Comparison of ENCODE assay signal across 20 cellular contexts in the genomic region with DNA sequence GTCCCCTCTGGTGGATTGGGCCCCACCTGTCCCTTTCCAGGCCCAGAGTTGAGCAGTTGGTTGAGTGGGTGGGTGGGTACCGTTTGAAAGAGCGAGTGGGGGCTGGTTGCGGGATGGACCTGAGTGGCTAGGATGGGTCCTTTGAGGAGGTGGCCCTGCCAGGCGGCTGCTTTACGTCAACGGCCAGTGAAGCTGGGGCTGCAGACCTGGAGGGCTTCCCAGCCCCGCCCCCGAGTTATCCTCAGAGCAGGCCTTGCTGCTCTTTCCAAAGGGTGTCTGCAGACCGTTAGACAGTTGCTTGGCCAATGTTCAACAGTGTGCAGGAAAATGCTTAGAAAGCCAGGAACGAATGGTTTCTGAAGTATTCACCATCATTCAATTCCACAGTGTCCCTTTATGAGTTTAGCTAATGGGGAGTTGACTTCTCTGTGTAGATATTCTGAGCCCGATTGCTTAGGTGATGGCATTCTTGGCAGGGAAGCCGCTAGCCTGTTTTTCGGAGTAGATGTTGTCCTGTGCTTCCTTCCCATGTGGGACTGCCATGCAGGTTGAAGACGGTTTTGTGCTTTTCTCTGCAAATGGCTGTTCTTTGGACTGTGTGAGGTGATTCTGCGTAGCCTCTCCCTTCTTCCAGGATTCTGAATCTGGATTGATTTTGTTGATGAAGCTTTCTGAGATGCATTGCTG. TPM values are rescaled to one million over a fixed set of nuclear protein-coding genes. Genes with fewer than 3 reads are reported as not detected.
DNase-seq lines count a peak whose midpoint lies in the region; ATAC-seq and TF ChIP-seq lines count a peak whose summit lies in the region.
"Had no signal": no experiment of that assay in that cellular context is flagged by ENCODE, and none has a peak within 500 bp of the region (broad histone marks: within the 10 kb centered on the region; RNA-seq: fewer than 3 reads in every experiment).

No MANE protein-coding gene starts in this region.

- no peaks in the 10 kb centered on the region for H3K27me3 Mint-ChIP-seq in chondrocyte (ENCODE audit: low read depth)
- no peaks in the 10 kb centered on the region for H3K27me3 Mint-ChIP-seq in activated naive CD4-positive, alpha-beta T cell treated with anti-CD3 and anti-CD28 coated beads for 36 hours (ENCODE audit: low read depth)
- H3K27me3 Mint-ChIP-seq: brain had no signal

- no peaks in the 10 kb centered on the region for H4K20me1 ChIP-seq in hepatocyte (ENCODE audit: insufficient read depth, poor library complexity, severe bottlenecking)

- H3K36me3 ChIP-seq in hepatocyte (replicated peaks; ENCODE audit: insufficient read depth, low read depth) (no peaks in the 10 kb centered on the region), stomach (no peaks in the 10 kb centered on the region)
- H3K36me3 ChIP-seq: thoracic aorta had no signal

- no peak overlapping the region for H3K4me3 Mint-ChIP-seq in chondrocyte (ENCODE audit: unreplicated experiment)
- H3K4me3 Mint-ChIP-seq in activated naive CD4-positive, alpha-beta T cell treated with anti-CD3 and anti-CD28 coated beads for 36 hours, result no peak overlapping the region
- H3K4me3 Mint-ChIP-seq: activated naive CD4-positive, alpha-beta T cell treated with anti-CD3 and anti-CD28 coated beads, Interleukin-2, amount 10 ng/mL, durations not matched to agents 7 days and 5 days; brain; T-helper 1 cell treated with Interleukin-12 subunit alpha and Interleukin-12 subunit beta and Interleukin-4 antibody, amounts not matched to agents 30 μg/mL and 1 μg/mL, for 36 hours; WTC11 had no signal

- H3K9me2 ChIP-seq in hepatocyte (replicated peaks; ENCODE audit: insufficient read depth), result no peaks in the 10 kb centered on the region

- intact Hi-C loops in stomach (cut with DNase I; ENCODE audit: low total_unique reads), result loop anchor here (5.0 kb wide), 1 partner anchor 213 kb away; no protein-coding TSS in a partner anchor
- intact Hi-C loops in activated naive CD4-positive, alpha-beta T cell treated with anti-CD3 and anti-CD28 coated beads for 36 hours (cut with micrococcal nuclease), result no loop called here

- H3K4me1 ChIP-seq in hepatocyte (ENCODE audit: insufficient read depth) (peaks cover 48% of the 10 kb centered on the region), stomach (peaks cover 15 to 90% (median 58%) of the 10 kb centered on the region in 4 donors)

- CTCF ChIA-PET in activated naive CD4-positive, alpha-beta T cell treated with anti-CD3 and anti-CD28 coated beads for 36 hours (lab: Charles Lee), result interaction anchor here (0.8 to 1.7 kb wide), 2 partner anchors 10 to 48 kb away, joined by 3 to 5 read pairs; no protein-coding TSS in a partner anchor

- H3K27me3 ChIP-seq in hepatocyte (no peaks in the 10 kb centered on the region), stomach (no peaks in the 10 kb centered on the region)

- no peak overlapping the region for H3K4me2 ChIP-seq in hepatocyte

- no peaks in the 10 kb centered on the region for H3K9me3 Mint-ChIP-seq in chondrocyte (ENCODE audit: low read depth)
- H3K9me3 Mint-ChIP-seq in activated naive CD4-positive, alpha-beta T cell treated with anti-CD3 and anti-CD28 coated beads for 36 hours, result no peaks in the 10 kb centered on the region
- H3K9me3 Mint-ChIP-seq: activated naive CD4-positive, alpha-beta T cell treated with anti-CD3 and anti-CD28 coated beads, Interleukin-2, amount 10 ng/mL, durations not matched to agents 7 days and 5 days; brain; T-helper 1 cell treated with Interleukin-12 subunit alpha and Interleukin-12 subunit beta and Interleukin-4 antibody, amounts not matched to agents 30 μg/mL and 1 μg/mL, for 36 hours; WTC11 had no signal

- no peak for TF ChIP-seq CTCF in chondrocyte (IDR thresholded peaks at IDR 0.05)
- no peak for TF ChIP-seq CTCF in hepatocyte (IDR thresholded peaks at IDR 0.05; ENCODE audit: poor library complexity)
- no peak for TF ChIP-seq CTCF in stomach (IDR thresholded peaks at IDR 0.05)

- no peak overlapping the region for H2AFZ ChIP-seq in hepatocyte
- H2AFZ ChIP-seq: GM23248 had no signal

- H3K27ac ChIP-seq in hepatocyte (peak overlapping the region; percentile 40), stomach (peak overlapping the region in 3 of 5 donors; percentile 52 to 74 (median 73))
- H3K27ac ChIP-seq: GM23248, skin epidermis had no signal

- no peak overlapping the region for H3K4me3 ChIP-seq in hepatocyte
- H3K4me3 ChIP-seq in stomach, result no peak overlapping the region
- H3K4me3 ChIP-seq: GM23248, skin epidermis, thoracic aorta had no signal

- 81% methylated on average over 14 of the region's 15 CpGs for WGBS in hepatocyte (ENCODE audit: low lambda C conversion rate, missing lambda C conversion rate)
- 76 to 86% (median 81%) methylated on average over 15 of the region's 15 CpGs for WGBS in stomach, 5 donors

- no peak for TF ChIP-seq POLR2A in stomach (IDR thresholded peaks at IDR 0.05)

- no peaks in the 10 kb centered on the region for H3K9me3 ChIP-seq in hepatocyte (ENCODE audit: low read depth)
- H3K9me3 ChIP-seq in stomach, result no peaks in the 10 kb centered on the region
- H3K9me3 ChIP-seq: thoracic aorta had no signal

- no peaks in the 10 kb centered on the region for H3K36me3 Mint-ChIP-seq in chondrocyte (ENCODE audit: low read depth)
- no peaks in the 10 kb centered on the region for H3K36me3 Mint-ChIP-seq in activated naive CD4-positive, alpha-beta T cell treated with anti-CD3 and anti-CD28 coated beads for 36 hours (ENCODE audit: low read depth)
- H3K36me3 Mint-ChIP-seq: activated naive CD4-positive, alpha-beta T cell treated with anti-CD3 and anti-CD28 coated beads, Interleukin-2, amount 10 ng/mL, durations not matched to agents 7 days and 5 days; brain; WTC11 had no signal

- peaks cover 85% of the 10 kb centered on the region for H3K4me1 Mint-ChIP-seq in chondrocyte (ENCODE audit: low read depth)
- peaks cover 68% of the 10 kb centered on the region for H3K4me1 Mint-ChIP-seq in activated naive CD4-positive, alpha-beta T cell treated with anti-CD3 and anti-CD28 coated beads for 36 hours (ENCODE audit: low read depth)

- H3K27ac Mint-ChIP-seq in chondrocyte (ENCODE audit: unreplicated experiment), result peak overlapping the region; percentile 37
- no peak overlapping the region for H3K27ac Mint-ChIP-seq in activated naive CD4-positive, alpha-beta T cell treated with anti-CD3 and anti-CD28 coated beads for 36 hours
- H3K27ac Mint-ChIP-seq: activated naive CD4-positive, alpha-beta T cell treated with anti-CD3 and anti-CD28 coated beads, Interleukin-2, amount 10 ng/mL, durations not matched to agents 7 days and 5 days; T-helper 1 cell treated with Interleukin-12 subunit alpha and Interleukin-12 subunit beta and Interleukin-4 antibody, amounts not matched to agents 30 μg/mL and 1 μg/mL, for 36 hours; WTC11 had no signal

- peaks cover 7% of the 10 kb centered on the region for H3K79me2 ChIP-seq in hepatocyte

- TF ChIP-seq EP300 in stomach (IDR thresholded peaks at IDR 0.05), result no peak

- peak; percentile 20; the same call in 1 of the 3 replicates for ATAC-seq in SK-N-SH treated with all-trans-retinoic acid at 6 μM for 48 hours
- ATAC-seq: WTC11 had no signal

- DNase-seq in chondrocyte (ENCODE audit: low spot score), result peak; percentile 35
- peak; percentile 65 for DNase-seq in hepatocyte (ENCODE audit: low spot score)
- DNase-seq in stomach, result no peak
- DNase-seq in superior temporal gyrus (ENCODE audit: extremely low spot score), result no peak
- no peak for DNase-seq in dermis blood vessel endothelial cell
- DNase-seq in activated naive CD4-positive, alpha-beta T cell treated with anti-CD3 and anti-CD28 coated beads for 36 hours, result no peak
- DNase-seq: activated naive CD4-positive, alpha-beta T cell treated with anti-CD3 and anti-CD28 coated beads, Interleukin-2, amount 10 ng/mL, durations not matched to agents 7 days and 5 days; DMS 273 treated with DMSO at 0.1 percent for 48 hours; GM23248; IMR-90; NCI-H187; NCI-H345; stimulated activated CD4-positive, alpha-beta T cell treated with anti-CD3 and anti-CD28 coated beads, Interleukin-4, amount 100 ng/mL, for 1 hour had no signal

TF ChIP-seq in SK-N-SH treated with all-trans-retinoic acid at 6 μM for 48 hours, 23 proteins besides CTCF, POLR2A, EP300 and RAD21:
- peak; percentile 74 for TF ChIP-seq ISL1 (CRISPR knock-in tag; IDR thresholded peaks at IDR 0.05)
- TF ChIP-seq, protein P1, sequence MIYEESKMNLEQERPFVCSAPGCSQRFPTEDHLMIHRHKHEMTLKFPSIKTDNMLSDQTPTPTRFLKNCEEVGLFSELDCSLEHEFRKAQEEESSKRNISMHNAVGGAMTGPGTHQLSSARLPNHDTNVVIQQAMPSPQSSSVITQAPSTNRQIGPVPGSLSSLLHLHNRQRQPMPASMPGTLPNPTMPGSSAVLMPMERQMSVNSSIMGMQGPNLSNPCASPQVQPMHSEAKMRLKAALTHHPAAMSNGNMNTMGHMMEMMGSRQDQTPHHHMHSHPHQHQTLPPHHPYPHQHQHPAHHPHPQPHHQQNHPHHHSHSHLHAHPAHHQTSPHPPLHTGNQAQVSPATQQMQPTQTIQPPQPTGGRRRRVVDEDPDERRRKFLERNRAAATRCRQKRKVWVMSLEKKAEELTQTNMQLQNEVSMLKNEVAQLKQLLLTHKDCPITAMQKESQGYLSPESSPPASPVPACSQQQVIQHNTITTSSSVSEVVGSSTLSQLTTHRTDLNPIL (CRISPR knock-in tag; IDR thresholded peaks at IDR 0.05; ENCODE audit: low read depth), result no peak

RNA-seq across cellular contexts. Expression of a gene that starts 45.7 kb away (rescaled TPM):
- 78.2 to 229 TPM (median 80.5 TPM) in 3 replicates for total RNA-seq in chondrocyte
- 13.3 and 15.1 TPM in 2 replicates for total RNA-seq in hepatocyte
- 17.5 and 29.0 TPM in 2 replicates for polyA plus RNA-seq in hepatocyte
- total RNA-seq in stomach, result 10 to 100 TPM in 3 of 5 donors, 1 to 10 TPM in 2; 8.7 to 47.9 (median 10.3) TPM
- polyA plus RNA-seq in stomach, result 1 to 10 TPM; 2.0 to 9.3 (median 4.6) TPM
- 15.9 and 20.1 TPM in 2 replicates for total RNA-seq in dermis blood vessel endothelial cell
- 10 to 100 TPM; 19.4 to 21.3 TPM for total RNA-seq in activated naive CD4-positive, alpha-beta T cell treated with anti-CD3 and anti-CD28 coated beads for 36 hours
- total RNA-seq: GM23248, IMR-90 had no signal
- polyA plus RNA-seq: BJ, GM23248, IMR-90 had no signal

Comparison
In these comparisons a context has a peak if more than half of its experiments do, and no peak if none do; other contexts are left out.
1. DNase-seq: peak in chondrocyte (single experiment) and hepatocyte (single experiment); none in stomach (single experiment), superior temporal gyrus (single experiment), dermis blood vessel endothelial cell (single experiment) and activated naive CD4-positive, alpha-beta T cell treated with anti-CD3 and anti-CD28 coated beads for 36 hours (single experiment).